18 cellular contexts compared by ENCODE assay signal in the genomic region with DNA sequence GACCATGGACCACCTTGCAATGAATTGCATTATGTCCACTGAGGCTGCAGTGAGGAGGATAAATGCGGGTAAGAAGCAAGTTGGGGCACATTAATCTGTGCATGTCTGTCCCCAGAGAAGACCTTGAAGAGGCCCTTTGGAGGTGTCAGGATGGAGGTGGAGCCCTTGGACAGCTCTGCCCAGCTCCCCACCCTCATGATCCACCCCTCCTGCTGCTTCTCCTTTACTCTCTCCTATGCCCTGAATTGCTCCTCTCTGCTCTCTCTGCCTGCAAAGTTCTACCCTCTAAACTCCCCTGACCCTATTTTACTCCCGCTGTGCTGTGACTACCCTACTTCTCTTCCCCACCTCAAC.
"Had no signal": no experiment of that assay in that cellular context is flagged by ENCODE, and none has a peak within 500 bp of the region (broad histone marks: within the 10 kb centered on the region; RNA-seq: fewer than 3 reads in every experiment).

No MANE protein-coding gene starts in this region.

- H3K4me3 ChIP-seq: gastrocnemius medialis, heart left ventricle had no signal

- H3K9me3 Mint-ChIP-seq: activated CD8-positive, alpha-beta T cell treated with anti-CD3 and anti-CD28 coated beads for 36 hours; activated naive CD4-positive, alpha-beta T cell treated with anti-CD3 and anti-CD28 coated beads, Interleukin-2, amount 50 U/mL, for 24 hours; activated T-cell treated with anti-CD3 and anti-CD28 coated beads, Interleukin-2, amount 50 U/mL, for 4 hours; effector memory CD8-positive, alpha-beta T cell; neural crest cell; WTC11 had no signal

- H3K27ac Mint-ChIP-seq: activated CD8-positive, alpha-beta T cell treated with anti-CD3 and anti-CD28 coated beads for 36 hours; activated naive CD4-positive, alpha-beta T cell treated with anti-CD3 and anti-CD28 coated beads, Interleukin-2, amount 50 U/mL, for 24 hours; effector memory CD8-positive, alpha-beta T cell; WTC11 had no signal

- H3K36me3 ChIP-seq: gastrocnemius medialis, heart left ventricle had no signal

- H3K4me1 Mint-ChIP-seq: activated naive CD4-positive, alpha-beta T cell treated with anti-CD3 and anti-CD28 coated beads, Interleukin-2, amount 50 U/mL, for 24 hours; neural crest cell had no signal

- H3K4me3 Mint-ChIP-seq: activated CD8-positive, alpha-beta T cell treated with anti-CD3 and anti-CD28 coated beads for 36 hours; activated naive CD4-positive, alpha-beta T cell treated with anti-CD3 and anti-CD28 coated beads, Interleukin-2, amount 50 U/mL, for 24 hours; activated T-cell treated with anti-CD3 and anti-CD28 coated beads, Interleukin-2, amount 50 U/mL, for 4 hours; effector memory CD8-positive, alpha-beta T cell; neural crest cell; WTC11 had no signal

- FAIRE-seq: small intestine had no signal

- H3K27ac ChIP-seq: gastrocnemius medialis, heart left ventricle had no signal

- H3K36me3 Mint-ChIP-seq: activated naive CD4-positive, alpha-beta T cell treated with anti-CD3 and anti-CD28 coated beads, Interleukin-2, amount 50 U/mL, for 24 hours; WTC11 had no signal

- H3K27me3 ChIP-seq: gastrocnemius medialis had no signal

- DNase-seq: activated CD4-positive, alpha-beta T cell treated with anti-CD3 and anti-CD28 coated beads for 48 hours; activated CD8-positive, alpha-beta T cell treated with anti-CD3 and anti-CD28 coated beads for 36 hours; activated effector memory CD4-positive, alpha-beta T cell treated with Interleukin-2 at 50 U/mL for 16 hours; activated T-cell treated with anti-CD3 and anti-CD28 coated beads, Interleukin-2, amount 50 U/mL, for 4 hours; central memory CD4-positive, alpha-beta T cell; effector memory CD8-positive, alpha-beta T cell; gastrocnemius medialis; heart left ventricle; midbrain; retina; small intestine; stimulated activated CD4-positive, alpha-beta T cell treated with anti-CD3 and anti-CD28 coated beads, Interleukin-4, amount 100 ng/mL, for 24 hours; stimulated activated naive CD8-positive, alpha-beta T cell treated with anti-CD3 and anti-CD28 coated beads, Interleukin-15, Interleukin-2, amounts not matched to agents 100 U/mL and 50 U/mL, for 24 hours; T-helper 2 cell; trophoblast cell had no signal

- ATAC-seq: activated CD8-positive, alpha-beta T cell treated with anti-CD3 and anti-CD28 coated beads for 36 hours; activated T-cell treated with anti-CD3 and anti-CD28 coated beads, Interleukin-2, amount 50 U/mL, for 4 hours; effector memory CD8-positive, alpha-beta T cell; gastrocnemius medialis; heart left ventricle; stimulated activated naive CD8-positive, alpha-beta T cell treated with anti-CD3 and anti-CD28 coated beads, Interleukin-15, Interleukin-2, amounts not matched to agents 100 U/mL and 50 U/mL, for 24 hours; WTC11 had no signal

- H3K9me3 ChIP-seq: gastrocnemius medialis, heart left ventricle had no signal
